Comparison of ENCODE assay signal across 1 cellular context in the genomic region with DNA sequence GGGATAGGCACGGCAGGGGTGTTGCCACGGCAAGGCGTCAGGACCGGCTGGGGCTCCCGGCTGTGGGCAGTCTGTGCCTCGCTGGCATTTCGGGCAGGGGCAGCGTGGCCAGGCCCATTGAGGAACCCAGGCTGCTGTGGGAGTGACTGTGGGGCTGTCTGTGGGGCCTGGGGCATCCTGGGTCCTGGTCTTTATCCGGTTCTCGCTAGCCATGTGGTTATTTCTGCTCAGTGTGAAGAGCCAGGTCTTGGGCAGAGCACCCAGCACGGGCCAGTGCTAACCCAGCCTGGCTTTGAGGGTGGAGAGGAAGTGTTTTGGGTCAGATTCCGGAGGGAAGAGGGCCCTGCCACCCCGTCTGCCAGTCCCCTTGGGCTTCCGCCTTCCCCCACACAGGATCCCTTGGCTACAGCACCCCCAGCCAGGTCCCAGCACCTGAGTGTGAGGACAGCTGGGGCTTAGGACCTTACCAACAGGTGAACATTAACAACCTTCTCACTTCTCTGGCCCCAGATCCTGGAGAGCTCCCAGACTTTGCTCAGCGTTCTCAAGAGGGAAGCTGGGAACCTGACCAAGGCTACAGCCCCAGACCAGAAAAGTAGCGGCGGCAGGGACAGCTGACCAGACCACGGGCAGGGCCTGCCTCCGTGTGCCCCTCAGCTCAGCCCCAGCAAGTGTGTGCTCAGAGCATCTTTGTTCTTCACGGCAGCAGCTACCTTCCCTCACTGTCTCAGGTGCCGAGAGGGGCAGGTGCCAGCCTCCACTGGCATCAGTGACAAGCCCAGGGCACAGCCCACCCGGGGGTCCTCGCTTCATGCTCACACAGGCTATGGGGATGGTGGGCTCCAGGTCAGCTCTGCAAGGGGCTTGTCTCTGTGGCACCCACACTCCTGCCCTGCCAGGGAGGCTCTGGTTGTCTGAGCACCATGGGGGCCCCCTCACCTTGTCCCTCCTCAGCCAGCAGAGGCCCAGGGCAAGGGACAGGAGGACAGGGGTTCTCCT.
TF ChIP-seq lines count a peak whose summit lies in the region.

No MANE protein-coding gene starts in this region.

TF ChIP-seq in IMR-90, 13 proteins besides CTCF, POLR2A, EP300 and RAD21:
- TF ChIP-seq MAZ (IDR thresholded peaks at IDR 0.05; ENCODE audit: borderline replicate concordance, low read depth, low read length) = no peak
- TF ChIP-seq SMC3 (IDR thresholded peaks at IDR 0.05; ENCODE audit: low read depth, low read length) = no peak
- TF ChIP-seq NFE2L2 (IDR thresholded peaks at IDR 0.05; ENCODE audit: low read depth, low read length) = no peak
- TF ChIP-seq MAFK (IDR thresholded peaks at IDR 0.05; ENCODE audit: low read depth, low read length) = no peak
- TF ChIP-seq MXI1 (IDR thresholded peaks at IDR 0.05; ENCODE audit: borderline replicate concordance, low read depth, low read length) = peak; percentile 0; the same call in 1 of the 2 replicates
- TF ChIP-seq FOS (IDR thresholded peaks at IDR 0.05; ENCODE audit: low read depth, low read length) = no peak
